Comparison of ENCODE assay signal across 18 cellular contexts in genomic region chr6:119960065-119960464, GRCh38.
"Had no signal": no experiment of that assay in that cellular context is flagged by ENCODE, and none has a peak within 500 bp of the region (broad histone marks: within the 10 kb centered on the region; RNA-seq: fewer than 3 reads in every experiment).

No MANE protein-coding gene starts in this region.

- H3K4me3 Mint-ChIP-seq: naive thymus-derived CD8-positive, alpha-beta T cell; stimulated activated naive B cell treated with anti-CD40 and anti-IgM and Interleukin-4, amounts not matched to agents 10 μg/mL and 1 μg/mL and 100 μg/mL, for 72 hours; stimulated activated naive CD8-positive, alpha-beta T cell treated with anti-CD3 and anti-CD28 coated beads, Interleukin-15, amount 100 ng/mL, for 72 hours had no signal

- H3K27ac Mint-ChIP-seq: naive thymus-derived CD8-positive, alpha-beta T cell; stimulated activated naive B cell treated with anti-CD40 and anti-IgM and Interleukin-4, amounts not matched to agents 10 μg/mL and 1 μg/mL and 100 μg/mL, for 72 hours; stimulated activated naive CD8-positive, alpha-beta T cell treated with anti-CD3 and anti-CD28 coated beads, Interleukin-15, amount 100 ng/mL, for 72 hours had no signal

- H3K4me1 ChIP-seq: heart left ventricle, right atrium auricular region, testis, tibial nerve had no signal

- H3K36me3 ChIP-seq: heart left ventricle, right atrium auricular region, sigmoid colon, tibial nerve had no signal

- H3K27me3 Mint-ChIP-seq: naive thymus-derived CD8-positive, alpha-beta T cell; stimulated activated naive B cell treated with anti-CD40 and anti-IgM and Interleukin-4, amounts not matched to agents 10 μg/mL and 1 μg/mL and 100 μg/mL, for 72 hours; stimulated activated naive CD8-positive, alpha-beta T cell treated with anti-CD3 and anti-CD28 coated beads, Interleukin-15, amount 100 ng/mL, for 72 hours had no signal

- DNase-seq: cortex of kidney; effector CD8-positive, alpha-beta T cell; foreskin melanocyte; heart left ventricle; left colon; left ventricle myocardium superior; mucosa of descending colon; naive thymus-derived CD8-positive, alpha-beta T cell; sigmoid colon; stimulated activated CD4-positive, alpha-beta T cell treated with anti-CD3 and anti-CD28 coated beads, Interleukin-2, amount 100 ng/mL, for 24 hours; stimulated activated CD4-positive, alpha-beta T cell treated with anti-CD3 and anti-CD28 coated beads, Interleukin-4, amount 100 ng/mL, for 4 hours; stimulated activated naive B cell treated with anti-CD40 and anti-IgM and Interleukin-4, amounts not matched to agents 10 μg/mL and 1 μg/mL and 100 μg/mL, for 72 hours; stimulated activated naive CD8-positive, alpha-beta T cell treated with anti-CD3 and anti-CD28 coated beads, Interleukin-15, amount 100 ng/mL, for 72 hours; testis had no signal

- H3K36me3 Mint-ChIP-seq: naive thymus-derived CD8-positive, alpha-beta T cell; stimulated activated naive B cell treated with anti-CD40 and anti-IgM and Interleukin-4, amounts not matched to agents 10 μg/mL and 1 μg/mL and 100 μg/mL, for 72 hours had no signal

- ATAC-seq: heart left ventricle; left colon; left ventricle myocardium superior; mucosa of descending colon; naive thymus-derived CD8-positive, alpha-beta T cell; stimulated activated naive B cell treated with anti-CD40 and anti-IgM and Interleukin-4, amounts not matched to agents 10 μg/mL and 1 μg/mL and 100 μg/mL, for 72 hours; stimulated activated naive CD8-positive, alpha-beta T cell treated with anti-CD3 and anti-CD28 coated beads, Interleukin-15, amount 100 ng/mL, for 72 hours had no signal

- H3K9me3 Mint-ChIP-seq: naive thymus-derived CD8-positive, alpha-beta T cell; stimulated activated naive B cell treated with anti-CD40 and anti-IgM and Interleukin-4, amounts not matched to agents 10 μg/mL and 1 μg/mL and 100 μg/mL, for 72 hours; stimulated activated naive CD8-positive, alpha-beta T cell treated with anti-CD3 and anti-CD28 coated beads, Interleukin-15, amount 100 ng/mL, for 72 hours had no signal

- H3K4me1 Mint-ChIP-seq: naive thymus-derived CD8-positive, alpha-beta T cell; stimulated activated naive B cell treated with anti-CD40 and anti-IgM and Interleukin-4, amounts not matched to agents 10 μg/mL and 1 μg/mL and 100 μg/mL, for 72 hours; stimulated activated naive CD8-positive, alpha-beta T cell treated with anti-CD3 and anti-CD28 coated beads, Interleukin-15, amount 100 ng/mL, for 72 hours had no signal

- H3K27me3 ChIP-seq: dorsolateral prefrontal cortex, heart left ventricle, right atrium auricular region, sigmoid colon, testis, tibial nerve had no signal

- H3K27ac ChIP-seq: dorsolateral prefrontal cortex, heart left ventricle, right atrium auricular region, sigmoid colon, skin epidermis, testis, tibial nerve had no signal

- H3K4me3 ChIP-seq: dorsolateral prefrontal cortex, heart left ventricle, mucosa of descending colon, right atrium auricular region, sigmoid colon, skin epidermis, testis, tibial nerve had no signal
